11 cellular contexts compared by ENCODE assay signal in the genomic region with DNA sequence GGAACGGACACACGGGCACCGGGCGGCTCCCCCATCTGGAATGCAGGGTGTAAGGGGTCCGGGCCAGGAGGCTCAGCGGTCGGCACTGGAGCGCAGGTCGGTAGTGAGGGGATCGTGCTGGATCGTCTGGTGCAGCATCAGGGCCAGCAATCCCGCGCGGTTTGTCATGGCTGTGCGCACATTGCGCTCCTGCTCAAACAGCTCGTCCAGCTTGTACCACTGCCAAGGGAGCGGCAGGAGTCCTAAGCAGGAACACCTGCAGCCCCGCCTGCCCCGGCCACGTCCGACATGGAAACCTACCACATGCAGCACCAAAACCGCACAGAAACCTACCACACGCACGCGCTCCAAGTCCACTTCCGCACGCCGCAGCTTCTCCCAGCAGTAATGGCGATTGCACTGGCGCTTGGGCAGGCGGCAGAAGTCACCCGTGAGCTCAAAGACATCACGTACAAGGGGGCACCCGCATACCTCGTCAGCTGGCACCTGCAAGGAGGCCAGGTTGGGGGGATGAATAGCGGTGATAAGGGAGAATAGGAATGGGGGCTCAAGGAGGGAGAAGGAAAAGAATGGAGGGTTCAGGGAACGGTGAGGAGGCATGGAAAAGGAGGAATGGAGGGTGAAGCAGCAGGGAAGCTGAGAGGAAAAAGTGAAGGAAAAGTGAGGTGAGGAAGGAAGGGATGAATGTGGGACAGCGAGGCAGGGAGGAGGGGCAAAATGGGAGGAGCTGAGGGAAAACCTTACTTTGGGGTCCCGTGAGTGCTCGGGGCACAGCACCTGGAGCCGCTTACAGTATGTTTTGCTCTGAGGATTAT. TPM values are rescaled to one million over a fixed set of nuclear protein-coding genes. Genes with fewer than 3 reads are reported as not detected.
DNase-seq lines count a peak whose midpoint lies in the region; ATAC-seq and TF ChIP-seq lines count a peak whose summit lies in the region.
"Had no signal": no experiment of that assay in that cellular context is flagged by ENCODE, and none has a peak within 500 bp of the region (broad histone marks: within the 10 kb centered on the region; RNA-seq: fewer than 3 reads in every experiment).

No MANE protein-coding gene starts in this region.

- H2BK5ac ChIP-seq in H9 (ENCODE audit: insufficient read length, low read length), result no peak overlapping the region

- peaks cover 15% of the 10 kb centered on the region for H3K23me2 ChIP-seq in H9 (ENCODE audit: insufficient read length, low read depth, low read length, poor library complexity, severe bottlenecking)

- no peak overlapping the region for H4K91ac ChIP-seq in H9 (ENCODE audit: insufficient read length, low read depth, low read length)

- no peak overlapping the region for H2AK5ac ChIP-seq in H9 (ENCODE audit: insufficient read length, low read length)

- H3K4me3 Mint-ChIP-seq in H9 (peak overlapping the region; percentile 95 to 98), naive B cell (peak overlapping the region; percentile 75 to 100 (median 98))
- H3K4me3 Mint-ChIP-seq in activated naive CD4-positive, alpha-beta T cell treated with anti-CD3 and anti-CD28 coated beads, Interleukin-2, amount 50 U/mL, for 24 hours, result peak overlapping the region; percentile 91

- H2BK15ac ChIP-seq in H9 (ENCODE audit: low read depth, low read length), result no peak overlapping the region

- no CpG with 5 or more reads among the region's 42 CpGs for WGBS in H9 (ENCODE audit: extremely low coverage, insufficient read length, low lambda C conversion rate)

- ATAC-seq in naive B cell (ENCODE audit: low read depth in 2 of 2), result no peak
- ATAC-seq in gastrocnemius medialis, result no peak
- no peak for ATAC-seq in SK-N-SH treated with all-trans-retinoic acid at 6 μM for 48 hours

- H3K27ac Mint-ChIP-seq in H9, result peak overlapping the region in 1 of 3 experiments; percentile 59; a peak in 1 of 7 replicates
- no peak overlapping the region for H3K27ac Mint-ChIP-seq in activated naive CD4-positive, alpha-beta T cell treated with anti-CD3 and anti-CD28 coated beads, Interleukin-2, amount 50 U/mL, for 24 hours
- peak overlapping the region in 4 of 6 donors; percentile 72 to 96 (median 82) for H3K27ac Mint-ChIP-seq in naive B cell

- H3K4me1 Mint-ChIP-seq in H9 (peaks cover 17 to 24% of the 10 kb centered on the region in 2 experiments), naive B cell (peaks cover 61 to 67% (median 66%) of the 10 kb centered on the region in 3 donors)
- H3K4me1 Mint-ChIP-seq in activated naive CD4-positive, alpha-beta T cell treated with anti-CD3 and anti-CD28 coated beads, Interleukin-2, amount 50 U/mL, for 24 hours, result peaks cover 51% of the 10 kb centered on the region

- H4K8ac ChIP-seq in H9 (replicated peaks; ENCODE audit: insufficient read length, low read depth, low read length), result no peak overlapping the region

- no peaks in the 10 kb centered on the region; a peak in 1 of 5 replicates for H3K9me3 Mint-ChIP-seq in H9
- no peaks in the 10 kb centered on the region for H3K9me3 Mint-ChIP-seq in activated naive CD4-positive, alpha-beta T cell treated with anti-CD3 and anti-CD28 coated beads, Interleukin-2, amount 50 U/mL, for 24 hours
- no peaks in the 10 kb centered on the region for H3K9me3 Mint-ChIP-seq in naive B cell

- H3K4me2 ChIP-seq in H9 (ENCODE audit: insufficient read depth, insufficient read length, low read length), result no peak overlapping the region

- DNase-seq in H9 (no peak), naive B cell (no peak), gastrocnemius medialis (no peak), midbrain (lab: John Stamatoyannopoulos, UW) (no peak), SHP77 treated with DMSO at 0.1 percent for 48 hours (lab: John Stamatoyannopoulos, UW) (no peak)
- DNase-seq: GDM1, NCI-H345, retina had no signal

- no peak overlapping the region for H2BK20ac ChIP-seq in H9 (ENCODE audit: low read depth, low read length, poor library complexity, severe bottlenecking)

- H3K27me3 Mint-ChIP-seq in H9 (ENCODE audit: low read depth) (no peaks in the 10 kb centered on the region), naive B cell (no peaks in the 10 kb centered on the region)
- no peaks in the 10 kb centered on the region for H3K27me3 Mint-ChIP-seq in activated naive CD4-positive, alpha-beta T cell treated with anti-CD3 and anti-CD28 coated beads, Interleukin-2, amount 50 U/mL, for 24 hours

- H3K23ac ChIP-seq in H9 (ENCODE audit: insufficient read length, low read depth, low read length), result no peak overlapping the region

- no peaks in the 10 kb centered on the region for H3K9me3 ChIP-seq in H9 (ENCODE audit: control insufficient read depth, low read depth, low read length)
- H3K9me3 ChIP-seq in gastrocnemius medialis, result no peaks in the 10 kb centered on the region

- no peak overlapping the region for H2BK120ac ChIP-seq in H9 (ENCODE audit: low read depth, low read length, poor library complexity, severe bottlenecking)

- no peak overlapping the region for H4K5ac ChIP-seq in H9 (ENCODE audit: insufficient read length, low read depth, low read length)

- no peak overlapping the region for H3K56ac ChIP-seq in H9 (ENCODE audit: insufficient read length, low read depth, low read length)

- H3K4me3 ChIP-seq in gastrocnemius medialis, result peak overlapping the region in 2 of 4 donors; percentile 90 to 99

- intact Hi-C loops in gastrocnemius medialis (cut with DNase I; ENCODE audit: low total_unique reads), result loop anchor here (5.0 to 10.0 kb wide), 4 partner anchors 468 to 1738 kb away; partner anchors contain the start of genes ACAA2, MEX3C and RPL17

- no peak overlapping the region for H2BK12ac ChIP-seq in H9 (ENCODE audit: insufficient read length, low read depth, low read length)

- peaks cover 0 to 35% of the 10 kb centered on the region in 2 donors for H3K36me3 ChIP-seq in gastrocnemius medialis

- no peak for TF ChIP-seq POLR2A in gastrocnemius medialis (IDR thresholded peaks at IDR 0.05)

- H3K79me2 ChIP-seq in H9 (ENCODE audit: insufficient read depth, low read length), result no peaks in the 10 kb centered on the region; the same call in 1 of the 2 replicates

- H3K9ac ChIP-seq in H9 (ENCODE audit: extremely low read depth, insufficient read length, low read length), result no peak overlapping the region

- H3K4me1 ChIP-seq in H9 (ENCODE audit: insufficient read depth, low read length) (no peaks in the 10 kb centered on the region), gastrocnemius medialis (peaks cover 18 to 24% of the 10 kb centered on the region in 2 donors)

- no peak overlapping the region for H3K14ac ChIP-seq in H9 (ENCODE audit: insufficient read depth, low read length)

- H2AFZ ChIP-seq in H9 (ENCODE audit: low read length), result no peak overlapping the region

- no peak overlapping the region for H3T11ph ChIP-seq in H9 (ENCODE audit: low read length)

- H4K20me1 ChIP-seq in H9 (ENCODE audit: control insufficient read depth, insufficient read depth, insufficient read length), result no peaks in the 10 kb centered on the region

- H3K27ac ChIP-seq in C4-2B, result peak overlapping the region; percentile 93
- H3K27ac ChIP-seq in H9 (ENCODE audit: insufficient read length, low read depth, low read length), result no peak overlapping the region
- no peak overlapping the region for H3K27ac ChIP-seq in gastrocnemius medialis

- H3K18ac ChIP-seq in H9 (ENCODE audit: insufficient read length, low read depth, low read length), result no peak overlapping the region

- H3K36me3 Mint-ChIP-seq in H9 (ENCODE audit: insufficient read depth in 1 of 3, low read depth in 3 of 3) (peaks cover 40 to 56% (median 52%) of the 10 kb centered on the region in 3 experiments; a peak in 6 of 7 replicates), naive B cell (peaks cover 8 to 45% of the 10 kb centered on the region in 2 donors)
- H3K36me3 Mint-ChIP-seq in activated naive CD4-positive, alpha-beta T cell treated with anti-CD3 and anti-CD28 coated beads, Interleukin-2, amount 50 U/mL, for 24 hours, result peaks cover 25% of the 10 kb centered on the region

- TF ChIP-seq CTCF in C4-2B (conservative IDR thresholded peaks at IDR 0.05) (no peak), H9 (conservative IDR thresholded peaks at IDR 0.05) (no peak), gastrocnemius medialis (IDR thresholded peaks at IDR 0.05 in 4 of 5, conservative IDR thresholded peaks at IDR 0.05 in 1 of 5) (no peak)

- H3K4ac ChIP-seq in H9 (ENCODE audit: low read depth, low read length), result no peak overlapping the region

- no peaks in the 10 kb centered on the region for H3K79me1 ChIP-seq in H9 (ENCODE audit: insufficient read depth, low read depth, low read length, poor library complexity, severe bottlenecking)

- in situ Hi-C loops in gastrocnemius medialis (cut with MboI; ENCODE audit: low sequenced_read_pairs in 4 of 4), result loop anchor here in 3 of 4 donors (25.0 kb wide), 4 partner anchors 470 to 905 kb away; partner anchors contain the start of genes C18orf32 (in 3 of the 3), RPL17 (in 3 of the 3), ACAA2 (in 2 of the 3) and SMAD4 (in 2 of the 3)

- H3K27me3 ChIP-seq in H9 (ENCODE audit: insufficient read depth, low read length), result no peaks in the 10 kb centered on the region
- H3K27me3 ChIP-seq in gastrocnemius medialis, result no peaks in the 10 kb centered on the region

TF ChIP-seq in SK-N-SH treated with all-trans-retinoic acid at 6 μM for 48 hours, 23 proteins besides CTCF, POLR2A, EP300 and RAD21 (continues in another document):
- TF ChIP-seq GLIS3 (CRISPR knock-in tag; IDR thresholded peaks at IDR 0.05) (no peak), ZFP30 (CRISPR knock-in tag; IDR thresholded peaks at IDR 0.05) (no peak), ZFP3 (CRISPR knock-in tag; IDR thresholded peaks at IDR 0.05) (no peak), ISL1 (CRISPR knock-in tag; IDR thresholded peaks at IDR 0.05) (no peak)
- TF ChIP-seq, protein P1, sequence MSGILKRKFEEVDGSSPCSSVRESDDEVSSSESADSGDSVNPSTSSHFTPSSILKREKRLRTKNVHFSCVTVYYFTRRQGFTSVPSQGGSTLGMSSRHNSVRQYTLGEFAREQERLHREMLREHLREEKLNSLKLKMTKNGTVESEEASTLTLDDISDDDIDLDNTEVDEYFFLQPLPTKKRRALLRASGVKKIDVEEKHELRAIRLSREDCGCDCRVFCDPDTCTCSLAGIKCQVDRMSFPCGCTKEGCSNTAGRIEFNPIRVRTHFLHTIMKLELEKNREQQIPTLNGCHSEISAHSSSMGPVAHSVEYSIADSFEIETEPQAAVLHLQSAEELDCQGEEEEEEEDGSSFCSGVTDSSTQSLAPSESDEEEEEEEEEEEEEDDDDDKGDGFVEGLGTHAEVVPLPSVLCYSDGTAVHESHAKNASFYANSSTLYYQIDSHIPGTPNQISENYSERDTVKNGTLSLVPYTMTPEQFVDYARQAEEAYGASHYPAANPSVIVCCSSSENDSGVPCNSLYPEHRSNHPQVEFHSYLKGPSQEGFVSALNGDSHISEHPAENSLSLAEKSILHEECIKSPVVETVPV (CRISPR knock-in tag; IDR thresholded peaks at IDR 0.05), result no peak

RNA-seq across cellular contexts. Expression of gene MBD1, which starts 1.4 kb away (rescaled TPM):
- 57.2 and 58.1 TPM in 2 replicates for total RNA-seq in H9 (2021)
- polyA plus RNA-seq in naive B cell (ENCODE audit: low read depth in 6 of 6), result 10 to 100 TPM; 23.4 to 42.4 (median 25.0) TPM
- 100 to 1,000 TPM in 2 of 4 donors, 10 to 100 TPM in 2; 80.4 to 127 (median 103) TPM for total RNA-seq in gastrocnemius medialis

RNA-seq across cellular contexts. Expression of gene CXXC1, which starts 4.8 kb away (rescaled TPM):
- total RNA-seq in H9 (2021) (95.9 and 96.3 TPM in 2 replicates), gastrocnemius medialis (10 to 100 TPM; 21.1 to 32.0 (median 27.3) TPM)
- 10 to 100 TPM; 56.7 to 97.3 (median 71.0) TPM for polyA plus RNA-seq in naive B cell (ENCODE audit: low read depth in 6 of 6)

RNA-seq across cellular contexts. Expression of gene CFAP53, which starts 16.4 kb away (rescaled TPM):
- total RNA-seq in H9 (2021) (0.15 and 0.22 TPM in 2 replicates), gastrocnemius medialis (1 to 10 TPM in 3 of 4 donors, not detected in 1; 1.3 to 1.4 (median 1.4) TPM)
- under 1 TPM in 1 of 6 donors, not detected in 5; 0.27 TPM for polyA plus RNA-seq in naive B cell (ENCODE audit: low read depth in 6 of 6)
